In genomic region chr2:66435963-66436362, GRCh38 we compare ENCODE assay signal across 9 cellular contexts. TPM values are rescaled to one million over a fixed set of nuclear protein-coding genes. Genes with fewer than 3 reads are reported as not detected.
DNase-seq lines count a peak whose midpoint lies in the region; ATAC-seq, FAIRE-seq and TF ChIP-seq lines count a peak whose summit lies in the region.
"Had no signal": no experiment of that assay in that cellular context is flagged by ENCODE, and none has a peak within 500 bp of the region (broad histone marks: within the 10 kb centered on the region; RNA-seq: fewer than 3 reads in every experiment).

No MANE protein-coding gene starts in this region.

- peak overlapping the region; percentile 82 for H3K4me2 ChIP-seq in K562 (ENCODE audit: insufficient read depth, low read length)
- peak overlapping the region; percentile 96 for H3K4me2 ChIP-seq in smooth muscle cell

- H3K4me3 ChIP-seq in HFF-Myc (replicated peaks; ENCODE audit: low read depth, low read length) (peak overlapping the region; percentile 83), K562 (peak overlapping the region; percentile 50), kidney (ENCODE audit: low read length in 2 of 2) (peak overlapping the region; percentile 93 to 97), smooth muscle cell (peak overlapping the region; percentile 77)

- ATAC-seq in K562, result no peak

- WGBS in K562 (ENCODE audit: insufficient coverage, low coverage, missing lambda C conversion rate), result 0% methylated on average over 2 of the region's 2 CpGs
- 2% methylated on average over 2 of the region's 2 CpGs for WGBS in smooth muscle cell (ENCODE audit: low lambda C conversion rate)

- peaks cover 9% of the 10 kb centered on the region for H3F3A ChIP-seq in smooth muscle cell (ENCODE audit: low read depth)

- no peak for TF ChIP-seq POLR2A in K562 (conservative IDR thresholded peaks at IDR 0.05)

- H3K9me3 ChIP-seq in K562 (replicated peaks; ENCODE audit: control insufficient read depth, insufficient read depth, low read depth, low read length) (no peaks in the 10 kb centered on the region), kidney (ENCODE audit: control insufficient read depth in 1 of 2, low read length in 2 of 2) (no peaks in the 10 kb centered on the region), smooth muscle cell (replicated peaks; ENCODE audit: low read depth) (no peaks in the 10 kb centered on the region)

- H3K36me3 ChIP-seq in K562 (ENCODE audit: control insufficient read depth, insufficient read depth, low read length) (peaks cover 14% of the 10 kb centered on the region; the same call in 2 of the 3 replicates), kidney (ENCODE audit: control insufficient read depth in 1 of 2, insufficient read depth in 2 of 2, low read length in 2 of 2) (no peaks in the 10 kb centered on the region), smooth muscle cell (ENCODE audit: low read depth) (no peaks in the 10 kb centered on the region)

- CTCF ChIA-PET in K562 (lab: Yijun Ruan, JAX; ENCODE audit: low intra/inter-chr PET ratio), result no interaction called here

- H3K27me3 ChIP-seq in K562 (ENCODE audit: control insufficient read depth in 2 of 2, insufficient read depth in 2 of 2, low read length in 2 of 2) (no peaks in the 10 kb centered on the region), smooth muscle cell (ENCODE audit: low read depth) (no peaks in the 10 kb centered on the region)

- TF ChIP-seq EP300 in K562 (IDR thresholded peaks at IDR 0.05; ENCODE audit: low read length), result no peak

- H3K9me1 ChIP-seq in K562 (ENCODE audit: control insufficient read depth, insufficient read depth, low read length), result no peaks in the 10 kb centered on the region

- TF ChIP-seq CTCF in HFF-Myc (IDR thresholded peaks at IDR 0.05; ENCODE audit: low read depth, low read length, missing control alignments) (no peak), K562 (IDR thresholded peaks at IDR 0.05 in 2 of 3, conservative IDR thresholded peaks at IDR 0.05 in 1 of 3; ENCODE audit: insufficient read depth in 2 of 3, low read depth in 1 of 3, low read length in 3 of 3) (no peak), kidney (IDR thresholded peaks at IDR 0.05; ENCODE audit: borderline replicate concordance, extremely low read depth, insufficient read depth) (no peak), smooth muscle cell (IDR thresholded peaks at IDR 0.05; ENCODE audit: borderline replicate concordance, insufficient read depth, poor library complexity, severe bottlenecking) (no peak)

- H2AFZ ChIP-seq in K562 (ENCODE audit: low read depth, low read length) (peak overlapping the region; percentile 96), smooth muscle cell (ENCODE audit: low read depth) (no peak overlapping the region)

- DNase-seq in HFF-Myc (ENCODE audit: extremely low read depth, low read depth), result no peak
- no peak for DNase-seq in K562 (ENCODE audit: extremely low read depth in 1 of 4, low spot score in 3 of 4)
- no peak for DNase-seq in kidney
- DNase-seq in smooth muscle cell (lab: John Stamatoyannopoulos, UW; ENCODE audit: unreplicated experiment), result no peak
- DNase-seq in NK-92 (lab: John Stamatoyannopoulos, UW; ENCODE audit: unreplicated experiment), result no peak
- DNase-seq in DMS153 (lab: John Stamatoyannopoulos, UW), result no peak
- no peak for DNase-seq in posterior vena cava (ENCODE audit: low spot score)
- DNase-seq in NCI-H1694 treated with DMSO at 0.1 percent for 48 hours (lab: John Stamatoyannopoulos, UW), result no peak

- no peak for TF ChIP-seq RAD21 in K562 (CRISPR knock-in tag; conservative IDR thresholded peaks at IDR 0.05 in 1 of 2, IDR thresholded peaks at IDR 0.05 in 1 of 2)

- FAIRE-seq in K562 (lab: Jason Lieb, UNC), result no peak
- FAIRE-seq in kidney (lab: Jason Lieb, UNC), result no peak

- intact Hi-C loops in K562 (cut with micrococcal nuclease), result loop anchor here (2.0 to 10.0 kb wide), 3 partner anchors 46 to 1039 kb away; no protein-coding TSS in a partner anchor
- intact Hi-C loops in kidney (cut with DNase I), result no loop called here
- intact Hi-C loops in posterior vena cava (cut with DNase I), result loop anchor here in 1 of 2 donors (5.0 to 10.0 kb wide), 4 partner anchors 421 to 1409 kb away; partner anchors contain the start of gene ETAA1

- BruUV-seq in K562 (replicated peaks; lab: Mats Ljungman, UMichigan), result no TSS peak

- in situ Hi-C loops in K562 (cut with MboI), result no loop called here

- POLR2A ChIA-PET in K562 (lab: Yijun Ruan, JAX), result interaction anchor here (0.6 to 0.8 kb wide), 2 partner anchors 715 to 962 kb away, joined by 3 read pairs; no protein-coding TSS in a partner anchor

- peak overlapping the region in 1 of 2 experiments; percentile 70; a peak in 2 of 4 replicates for H3K9ac ChIP-seq in K562 (ENCODE audit: insufficient read depth in 1 of 2, low read depth in 2 of 2, low read length in 2 of 2)
- H3K9ac ChIP-seq in kidney (ENCODE audit: low read length in 2 of 2), result peak overlapping the region in 1 of 2 donors; percentile 68
- peak overlapping the region; percentile 84 for H3K9ac ChIP-seq in smooth muscle cell (ENCODE audit: low read depth)

- H3K27ac ChIP-seq in K562 (ENCODE audit: extremely low read depth, low read depth, low read length) (peak overlapping the region; percentile 37; the same call in 2 of the 3 replicates), kidney (ENCODE audit: low read depth in 2 of 2, low read length in 2 of 2) (no peak overlapping the region), smooth muscle cell (ENCODE audit: low read depth) (peak overlapping the region; percentile 82)

- no peaks in the 10 kb centered on the region for H4K20me1 ChIP-seq in K562 (replicated peaks; ENCODE audit: control insufficient read depth, insufficient read depth, low read length)
- no peaks in the 10 kb centered on the region for H4K20me1 ChIP-seq in smooth muscle cell (ENCODE audit: low read depth)

- H3K79me2 ChIP-seq in K562 (ENCODE audit: control insufficient read depth, insufficient read depth, low read length), result peaks cover 16% of the 10 kb centered on the region; the same call in 2 of the 3 replicates
- H3K79me2 ChIP-seq in smooth muscle cell (ENCODE audit: low read depth), result peaks cover 57% of the 10 kb centered on the region

- H3K4me1 ChIP-seq in K562 (replicated peaks in 1 of 2; ENCODE audit: control insufficient read depth in 2 of 2, insufficient read depth in 2 of 2, low read length in 2 of 2), result peaks cover 0 to 28% of the 10 kb centered on the region in 2 experiments; a peak in 3 of 5 replicates
- H3K4me1 ChIP-seq in kidney (ENCODE audit: control insufficient read depth in 1 of 2, insufficient read depth in 1 of 2, low read depth in 1 of 2, low read length in 2 of 2), result peaks cover 0 to 4% of the 10 kb centered on the region in 2 donors
- peaks cover 46% of the 10 kb centered on the region for H3K4me1 ChIP-seq in smooth muscle cell (ENCODE audit: low read depth)

TF ChIP-seq in K562, 482 proteins besides CTCF, POLR2A, EP300 and RAD21 (continues in another document):
- TF ChIP-seq MTA3 (IDR thresholded peaks at IDR 0.05; ENCODE audit: borderline replicate concordance), result no peak
- no peak for TF ChIP-seq ZNF589 (CRISPR knock-in tag; IDR thresholded peaks at IDR 0.05; ENCODE audit: low read depth)
- no peak for TF ChIP-seq E2F4 (CRISPR knock-in tag; IDR thresholded peaks at IDR 0.05; ENCODE audit: low read depth)
- TF ChIP-seq MTA1 (IDR thresholded peaks at IDR 0.05; ENCODE audit: borderline replicate concordance), result no peak
- no peak for TF ChIP-seq KDM5B (IDR thresholded peaks at IDR 0.05; ENCODE audit: insufficient replicate concordance, low read depth, low read length)
- no peak for TF ChIP-seq ZKSCAN3 (CRISPR knock-in tag; IDR thresholded peaks at IDR 0.05)
- no peak for TF ChIP-seq ZNF639 (CRISPR knock-in tag; conservative IDR thresholded peaks at IDR 0.05 in 1 of 2, IDR thresholded peaks at IDR 0.05 in 1 of 2)

RNA-seq across cellular contexts. Expression of gene MEIS1, which starts 1.0 kb away (rescaled TPM):
- 13.6 and 52.6 TPM in 2 replicates for total RNA-seq in K562 (2011; cell fraction: chromatin; rRNA removed; ENCODE audit: low replicate concordance)
- total RNA-seq in K562 (2011; cell fraction: nucleolus; rRNA removed), result 11.7 and 15.3 TPM in 2 replicates
- 23.2 and 31.9 TPM in 2 replicates for total RNA-seq in K562 (2011; cell fraction: nucleoplasm; rRNA removed)
- 5.6 and 7.1 TPM in 2 replicates for total RNA-seq in K562 (2014; rRNA removed)
- total RNA-seq in K562 (2014; rRNA removed; fragmentation: Illumina TruSeq; extraction: Trizol), result 5.9 and 8.0 TPM in 2 replicates
- total RNA-seq in K562 (2015; rRNA removed; fragmentation: Illumina TruSeq; extraction: Trizol), result 7.1 and 7.5 TPM in 2 replicates
- 8.7 and 9.0 TPM in 2 replicates for total RNA-seq in K562 (2021)
- 4.7 and 6.7 TPM in 2 replicates for polyA plus RNA-seq in K562 (2011; rRNA removed)
- 3.0 and 4.7 TPM in 2 replicates for polyA plus RNA-seq in K562 (2011; cell fraction: cytosol; rRNA removed)
- polyA plus RNA-seq in K562 (2011; cell fraction: nucleus; rRNA removed), result 13.1 and 17.8 TPM in 2 replicates
- polyA plus RNA-seq in K562 (2012), result 4.0 and 4.8 TPM in 2 replicates
- polyA plus RNA-seq in K562 (2014; fragmentation: Illumina TruSeq; extraction: Trizol), result 3.5 and 3.9 TPM in 2 replicates
- 1 to 10 TPM; 2.3 to 6.7 TPM for polyA plus RNA-seq in K562 (2014; fragmentation: Nextera tagmentation; extraction: Ambion mirVana)
- polyA plus RNA-seq in K562 (2014; rRNA removed), result 4.7 and 8.1 TPM in 2 replicates
- 18.2 and 28.5 TPM in 2 replicates for polyA minus RNA-seq in K562 (2011; rRNA and poly(A)+ RNA removed)
- polyA minus RNA-seq in K562 (2011; cell fraction: cytosol; rRNA and poly(A)+ RNA removed), result 4.7 and 5.2 TPM in 2 replicates
- 19.8 and 25.3 TPM in 2 replicates for polyA minus RNA-seq in K562 (2011; cell fraction: nucleus; rRNA and poly(A)+ RNA removed)
- 36.7 TPM for total RNA-seq in kidney
- 7.3 TPM for polyA plus RNA-seq in kidney (ENCODE audit: insufficient read depth, low read depth, low replicate concordance)
- 14.6 and 15.6 TPM in 2 replicates for total RNA-seq in smooth muscle cell
- polyA plus RNA-seq in smooth muscle cell, result 15.8 and 18.1 TPM in 2 replicates
- total RNA-seq in posterior vena cava, result 10 to 100 TPM; 63.4 to 96.9 TPM
- total RNA-seq: activated T-helper 2 cell treated with anti-CD3 and anti-CD28 coated beads, Interferon-gamma antibody, Interleukin-2, Interleukin-4, amounts not matched to agents 10 μg/mL and 5 μg/mL and 100 μg/mL, durations not matched to agents 14 hours and 24 hours and 36 hours had no signal

Comparison
In these comparisons a context has a peak if more than half of its experiments do, and no peak if none do; other contexts are left out.
1. H3K27ac ChIP-seq: peak in K562 (single experiment) and smooth muscle cell (single experiment); none in kidney (0 of 2).
2. Peak in every context shown above with its lines, with median percentiles within 50 percentile points of each other: H3K4me3 ChIP-seq.